30 cellular contexts compared by ENCODE assay signal in genomic region chr13:109608503-109608902, GRCh38.
"Had no signal": no experiment of that assay in that cellular context is flagged by ENCODE, and none has a peak within 500 bp of the region (broad histone marks: within the 10 kb centered on the region; RNA-seq: fewer than 3 reads in every experiment).

No MANE protein-coding gene starts in this region.

- DNase-seq: naive thymus-derived CD8-positive, alpha-beta T cell; nephron progenitor cell; occipital lobe; ovary; posterior cingulate gyrus; psoas muscle; right cardiac atrium; right lobe of liver; sigmoid colon; small intestine; stimulated activated CD4-positive, alpha-beta T cell treated with anti-CD3 and anti-CD28 coated beads, Interleukin-15, amount 100 ng/mL, for 24 hours; stimulated activated CD4-positive, alpha-beta T cell treated with anti-CD3 and anti-CD28 coated beads, Interleukin-2, amount 100 ng/mL, for 24 hours; stimulated activated CD4-positive, alpha-beta T cell treated with anti-CD3 and anti-CD28 coated beads, Interleukin-2, amount 100 ng/mL, for 48 hours; stimulated activated CD4-positive, alpha-beta T cell treated with anti-CD3 and anti-CD28 coated beads, Interleukin-4, amount 100 ng/mL, for 24 hours; stimulated activated naive B cell treated with anti-CD40 and anti-IgM and Interleukin-4, amounts not matched to agents 10 μg/mL and 1 μg/mL and 100 μg/mL, for 72 hours; stimulated activated naive CD4-positive, alpha-beta T cell treated with Interleukin-2 at 50 U/mL for 16 hours; stomach; thyroid gland; trophoblast cell; upper lobe of left lung had no signal

- H3K4me1 Mint-ChIP-seq: neural progenitor cell; stimulated activated effector memory CD8-positive, alpha-beta T cell treated with anti-CD3 and anti-CD28 coated beads, Interleukin-12 subunit alpha, Interleukin-12 subunit beta, amount 100 ng/mL, for 72 hours; stimulated activated naive B cell treated with anti-CD40 and anti-IgM and Interleukin-4, amounts not matched to agents 10 μg/mL and 1 μg/mL and 100 μg/mL, for 72 hours had no signal

- H3K79me2 ChIP-seq: parathyroid adenoma had no signal

- H3K27me3 ChIP-seq: neural progenitor cell, ovary, right lobe of liver, sigmoid colon, stomach, thyroid gland, tibial nerve, upper lobe of left lung, vagina had no signal

- H3K36me3 ChIP-seq: neural progenitor cell, ovary, right lobe of liver, sigmoid colon, stomach, thoracic aorta, thyroid gland, tibial nerve, upper lobe of left lung, vagina had no signal

- FAIRE-seq: small intestine, urothelium cell line had no signal

- H3K4me2 ChIP-seq: neural progenitor cell had no signal

- H3K4me3 Mint-ChIP-seq: naive thymus-derived CD8-positive, alpha-beta T cell; natural killer cell treated with Interleukin-12 subunit alpha and Interleukin-12 subunit beta and Interleukin-15 and Interleukin-18, amount 100 ng/mL, for 72 hours; nephron progenitor cell; neural progenitor cell; stimulated activated effector memory CD8-positive, alpha-beta T cell treated with anti-CD3 and anti-CD28 coated beads, Interleukin-12 subunit alpha, Interleukin-12 subunit beta, amount 100 ng/mL, for 72 hours; stimulated activated naive B cell treated with anti-CD40 and anti-IgM and Interleukin-4, amounts not matched to agents 10 μg/mL and 1 μg/mL and 100 μg/mL, for 72 hours; stimulated activated naive CD8-positive, alpha-beta T cell treated with anti-CD3 and anti-CD28 coated beads, Interleukin-15, Interleukin-2, amounts not matched to agents 100 ng/mL and 50 ng/mL, for 24 hours had no signal

- ATAC-seq: naive thymus-derived CD8-positive, alpha-beta T cell; natural killer cell treated with Interleukin-12 subunit alpha and Interleukin-12 subunit beta and Interleukin-15 and Interleukin-18, amount 100 ng/mL, for 72 hours; psoas muscle; right cardiac atrium; right lobe of liver; stimulated activated effector memory CD8-positive, alpha-beta T cell treated with anti-CD3 and anti-CD28 coated beads, Interleukin-12 subunit alpha, Interleukin-12 subunit beta, amount 100 ng/mL, for 72 hours; stimulated activated naive B cell treated with anti-CD40 and anti-IgM and Interleukin-4, amounts not matched to agents 10 μg/mL and 1 μg/mL and 100 μg/mL, for 72 hours had no signal

- H3K36me3 Mint-ChIP-seq: naive thymus-derived CD8-positive, alpha-beta T cell; natural killer cell treated with Interleukin-12 subunit alpha and Interleukin-12 subunit beta and Interleukin-15 and Interleukin-18, amount 100 ng/mL, for 72 hours; neural progenitor cell; stimulated activated effector memory CD8-positive, alpha-beta T cell treated with anti-CD3 and anti-CD28 coated beads, Interleukin-12 subunit alpha, Interleukin-12 subunit beta, amount 100 ng/mL, for 72 hours; stimulated activated naive B cell treated with anti-CD40 and anti-IgM and Interleukin-4, amounts not matched to agents 10 μg/mL and 1 μg/mL and 100 μg/mL, for 72 hours had no signal

- H3K4me3 ChIP-seq: neural progenitor cell, ovary, psoas muscle, right lobe of liver, sigmoid colon, stomach, thoracic aorta, thyroid gland, tibial nerve, upper lobe of left lung, vagina had no signal

- H3K27ac ChIP-seq: neural progenitor cell, ovary, parathyroid adenoma, psoas muscle, right lobe of liver, sigmoid colon, stomach, thoracic aorta, thyroid gland, tibial nerve, upper lobe of left lung, vagina had no signal

- H3K9me3 Mint-ChIP-seq: natural killer cell treated with Interleukin-12 subunit alpha and Interleukin-12 subunit beta and Interleukin-15 and Interleukin-18, amount 100 ng/mL, for 72 hours; neural progenitor cell had no signal

- H2AFZ ChIP-seq: neural progenitor cell, parathyroid adenoma had no signal

- H3K27ac Mint-ChIP-seq: natural killer cell treated with Interleukin-12 subunit alpha and Interleukin-12 subunit beta and Interleukin-15 and Interleukin-18, amount 100 ng/mL, for 72 hours; nephron progenitor cell; neural progenitor cell; progenitor cell of endocrine pancreas; stimulated activated effector memory CD8-positive, alpha-beta T cell treated with anti-CD3 and anti-CD28 coated beads, Interleukin-12 subunit alpha, Interleukin-12 subunit beta, amount 100 ng/mL, for 72 hours; stimulated activated naive B cell treated with anti-CD40 and anti-IgM and Interleukin-4, amounts not matched to agents 10 μg/mL and 1 μg/mL and 100 μg/mL, for 72 hours; stimulated activated naive CD8-positive, alpha-beta T cell treated with anti-CD3 and anti-CD28 coated beads, Interleukin-15, Interleukin-2, amounts not matched to agents 100 ng/mL and 50 ng/mL, for 24 hours had no signal

- H3K27me3 Mint-ChIP-seq: naive thymus-derived CD8-positive, alpha-beta T cell; progenitor cell of endocrine pancreas; stimulated activated naive B cell treated with anti-CD40 and anti-IgM and Interleukin-4, amounts not matched to agents 10 μg/mL and 1 μg/mL and 100 μg/mL, for 72 hours; stimulated activated naive CD8-positive, alpha-beta T cell treated with anti-CD3 and anti-CD28 coated beads, Interleukin-15, Interleukin-2, amounts not matched to agents 100 ng/mL and 50 ng/mL, for 24 hours had no signal

- H3K9ac ChIP-seq: neural progenitor cell, parathyroid adenoma had no signal

- H3K9me3 ChIP-seq: ovary, psoas muscle, right lobe of liver, sigmoid colon, stomach, thoracic aorta, thyroid gland, tibial nerve, upper lobe of left lung, vagina had no signal
